In the genomic region with DNA sequence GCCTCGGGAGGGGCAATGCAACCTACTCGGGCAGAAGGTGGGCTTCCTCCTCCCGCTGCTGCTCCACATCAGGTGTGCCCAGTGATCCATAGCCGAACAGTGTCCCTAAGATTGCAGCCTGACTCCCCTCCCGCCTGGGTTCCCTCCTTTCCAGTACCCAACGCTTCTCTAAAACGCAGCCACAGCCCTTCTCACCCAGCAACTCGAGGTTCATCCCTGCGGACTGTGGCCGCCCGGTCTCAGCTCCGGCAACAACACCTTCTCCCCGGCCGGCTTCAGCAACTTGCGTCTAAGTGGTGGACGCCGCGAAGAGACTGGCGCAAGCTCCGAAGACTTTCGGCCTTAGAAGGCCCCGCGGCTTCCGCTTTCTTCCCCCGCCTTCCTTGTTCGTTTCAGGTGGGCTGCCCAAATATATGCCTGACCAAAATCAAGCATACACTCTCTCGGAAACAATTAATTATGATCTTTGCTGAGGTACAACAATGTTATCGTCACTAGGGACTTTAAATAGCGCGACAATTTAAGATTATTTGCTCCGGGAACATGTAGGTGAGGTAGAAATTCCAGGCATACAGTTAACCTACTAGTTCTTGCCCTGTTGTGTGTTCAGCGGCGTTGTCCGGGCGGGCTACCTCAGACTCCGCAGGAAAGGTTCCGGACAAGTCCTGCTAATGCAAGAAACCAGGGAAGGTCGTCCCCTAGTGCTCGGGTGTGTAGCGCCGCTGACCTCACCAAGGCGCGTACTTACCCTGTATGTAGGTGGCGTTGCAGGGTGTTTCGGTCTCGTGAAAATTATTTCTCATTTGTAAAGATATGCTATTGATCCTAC, we compare ENCODE assay signal across 8 cellular contexts. TPM values are rescaled to one million over a fixed set of nuclear protein-coding genes. Genes with fewer than 3 reads are reported as not detected.
DNase-seq lines count a peak whose midpoint lies in the region; ATAC-seq, FAIRE-seq and TF ChIP-seq lines count a peak whose summit lies in the region.

A gene with protein sequence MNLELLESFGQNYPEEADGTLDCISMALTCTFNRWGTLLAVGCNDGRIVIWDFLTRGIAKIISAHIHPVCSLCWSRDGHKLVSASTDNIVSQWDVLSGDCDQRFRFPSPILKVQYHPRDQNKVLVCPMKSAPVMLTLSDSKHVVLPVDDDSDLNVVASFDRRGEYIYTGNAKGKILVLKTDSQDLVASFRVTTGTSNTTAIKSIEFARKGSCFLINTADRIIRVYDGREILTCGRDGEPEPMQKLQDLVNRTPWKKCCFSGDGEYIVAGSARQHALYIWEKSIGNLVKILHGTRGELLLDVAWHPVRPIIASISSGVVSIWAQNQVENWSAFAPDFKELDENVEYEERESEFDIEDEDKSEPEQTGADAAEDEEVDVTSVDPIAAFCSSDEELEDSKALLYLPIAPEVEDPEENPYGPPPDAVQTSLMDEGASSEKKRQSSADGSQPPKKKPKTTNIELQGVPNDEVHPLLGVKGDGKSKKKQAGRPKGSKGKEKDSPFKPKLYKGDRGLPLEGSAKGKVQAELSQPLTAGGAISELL (minus strand): TSS at position 319 of the 829 bp plus-strand sequence. CDS start 105 bp downstream, at position 214.

- H3K79me2 ChIP-seq in OCI-LY1 (ENCODE audit: insufficient read depth, low read length) = peaks cover 36% of the 10 kb centered on the region
- H3K79me2 ChIP-seq in endothelial cell of umbilical vein (ENCODE audit: control insufficient read depth, insufficient read depth, low read length) = peaks cover 37% of the 10 kb centered on the region

- CTCF ChIA-PET in endothelial cell of umbilical vein (lab: Charles Lee) = interaction anchor here (0.7 to 5.5 kb wide), 11 partner anchors 20 to 145 kb away, joined by 3 to 54 read pairs (median 3); a partner anchor contains a TSS

- DNase-seq in D721Med (ENCODE audit: insufficient read length, low spot score) (peak; percentile 84), endothelial cell of umbilical vein (ENCODE audit: low read depth, low spot score) (peak; percentile 98), middle frontal gyrus (ENCODE audit: extremely low spot score, low spot score) (peak; percentile 87)
- DNase-seq in activated CD8-positive, alpha-beta memory T cell treated with anti-CD3 and anti-CD28 coated beads, Interleukin-2, amount 50 U/mL, for 48 hours = peak; percentile 96
- peak; percentile 89 to 91 for DNase-seq in stimulated activated CD8-positive, alpha-beta memory T cell treated with anti-CD3 and anti-CD28 coated beads, Interleukin-4, amount 100 ng/mL, for 1 hour (ENCODE audit: low read depth in 2 of 2, low spot score in 1 of 2)

- BruUV-seq in endothelial cell of umbilical vein (replicated peaks; lab: Mats Ljungman, UMichigan) = no TSS peak

- peak within 1 kb of the TSS; percentile 87 for H3K27ac ChIP-seq in HUES64 (ENCODE audit: low read depth, low read length)
- peak within 1 kb of the TSS; percentile 74 for H3K27ac ChIP-seq in OCI-LY1 (ENCODE audit: low read depth, low read length, poor library complexity, severe bottlenecking)
- peak within 1 kb of the TSS; percentile 91 for H3K27ac ChIP-seq in endothelial cell of umbilical vein (ENCODE audit: insufficient read depth, low read depth, low read length)

- no peaks in the 10 kb centered on the region for H3F3A ChIP-seq in OCI-LY1 (ENCODE audit: insufficient read depth, low read length)

- dilution Hi-C loops in endothelial cell of umbilical vein (cut with MboI; ENCODE audit: extremely low pct_ligation_motif_present, low sequenced_read_pairs) = no loop called here

- H3K4me2 ChIP-seq in OCI-LY1 (ENCODE audit: low read length) (peak within 1 kb of the TSS; percentile 89), endothelial cell of umbilical vein (ENCODE audit: insufficient read depth, low read length) (peak within 1 kb of the TSS; percentile 97)

- POLR2A ChIA-PET in endothelial cell of umbilical vein (lab: Charles Lee) = interaction anchor here (1.1 to 1.3 kb wide), 2 partner anchors 12 to 605 kb away, joined by 3 to 4 read pairs; a partner anchor contains a TSS

- H3K4me1 ChIP-seq in HUES64 (ENCODE audit: insufficient read depth, low read length) = peaks cover 8% of the 10 kb centered on the region; the same call in 1 of the 2 replicates
- H3K4me1 ChIP-seq in OCI-LY1 (ENCODE audit: insufficient read depth, low read length, severe bottlenecking) = peaks cover 38% of the 10 kb centered on the region
- peaks cover 12% of the 10 kb centered on the region for H3K4me1 ChIP-seq in endothelial cell of umbilical vein (ENCODE audit: control insufficient read depth, extremely low read depth, insufficient read depth, low read length)

- peak; percentile 85 for TF ChIP-seq POLR2A in endothelial cell of umbilical vein (IDR thresholded peaks at IDR 0.05; ENCODE audit: low read depth, low read length)

- H3K4me3 ChIP-seq in HUES64 (ENCODE audit: low read length) = peak within 1 kb of the TSS; percentile 80
- peak within 1 kb of the TSS; percentile 76 for H3K4me3 ChIP-seq in OCI-LY1 (ENCODE audit: low read depth, low read length, poor library complexity, severe bottlenecking)
- H3K4me3 ChIP-seq in endothelial cell of umbilical vein (replicated peaks in 1 of 3; ENCODE audit: insufficient read depth in 1 of 3, low read depth in 1 of 3, low read length in 3 of 3) = peak within 1 kb of the TSS; percentile 52 to 90 (median 72)

- H3K9ac ChIP-seq in HUES64 (ENCODE audit: low read depth, low read length) (peak within 1 kb of the TSS; percentile 85), OCI-LY1 (ENCODE audit: low read length) (peak within 1 kb of the TSS; percentile 87), endothelial cell of umbilical vein (replicated peaks; ENCODE audit: extremely low read depth, insufficient read depth, low read length) (peak within 1 kb of the TSS; percentile 95)

- peak within 1 kb of the TSS; percentile 77 for H2AFZ ChIP-seq in OCI-LY1 (ENCODE audit: low read length)
- H2AFZ ChIP-seq in endothelial cell of umbilical vein (ENCODE audit: low read depth, low read length) = peak within 1 kb of the TSS; percentile 88

- H3K27me3 ChIP-seq in HUES64 (ENCODE audit: insufficient read depth, low read length) = no peaks in the 10 kb centered on the region
- no peaks in the 10 kb centered on the region for H3K27me3 ChIP-seq in OCI-LY1 (ENCODE audit: insufficient read depth, low read length)
- no peaks in the 10 kb centered on the region for H3K27me3 ChIP-seq in endothelial cell of umbilical vein (ENCODE audit: control insufficient read depth in 2 of 2, insufficient read depth in 2 of 2, low read length in 2 of 2)

- H3K9me2 ChIP-seq in OCI-LY1 (ENCODE audit: low read depth, low read length) = no peaks in the 10 kb centered on the region

- WGBS in HUES64 = under 1% methylated on average over 46 of the region's 46 CpGs

- peak; percentile 88 for FAIRE-seq in D721Med (lab: Jason Lieb, UNC)
- peak; percentile 98 for FAIRE-seq in endothelial cell of umbilical vein (lab: Jason Lieb, UNC)

- intact Hi-C loops in endothelial cell of umbilical vein (cut with micrococcal nuclease) = loop anchor here (1.0 kb wide), 5 partner anchors 19 to 134 kb away; a partner anchor contains a TSS

- H3K9me3 ChIP-seq in HUES64 (ENCODE audit: insufficient read depth, low read depth, low read length) (no peaks in the 10 kb centered on the region), OCI-LY1 (ENCODE audit: low read length) (no peaks in the 10 kb centered on the region), endothelial cell of umbilical vein (replicated peaks; ENCODE audit: control insufficient read depth, insufficient read depth, low read length) (no peaks in the 10 kb centered on the region)

- H3K36me3 ChIP-seq in HUES64 (ENCODE audit: insufficient read depth, low read length) (peaks cover 5% of the 10 kb centered on the region; the same call in 1 of the 2 replicates), OCI-LY1 (ENCODE audit: insufficient read depth, low read length) (peaks cover 7% of the 10 kb centered on the region; the same call in 1 of the 2 replicates), endothelial cell of umbilical vein (ENCODE audit: control insufficient read depth in 2 of 2, extremely low read depth in 1 of 2, insufficient read depth in 2 of 2, low read length in 2 of 2) (no peaks in the 10 kb centered on the region)

- H3K9me1 ChIP-seq in endothelial cell of umbilical vein (replicated peaks; ENCODE audit: control insufficient read depth, extremely low read depth, insufficient read depth, low read length) = no peaks in the 10 kb centered on the region

- H4K20me1 ChIP-seq in OCI-LY1 (ENCODE audit: insufficient read depth, low read length) (no peaks in the 10 kb centered on the region), endothelial cell of umbilical vein (replicated peaks; ENCODE audit: control insufficient read depth, extremely low read depth, insufficient read depth, low read length) (no peaks in the 10 kb centered on the region)

- TF ChIP-seq CTCF in D721Med (IDR thresholded peaks at IDR 0.05; ENCODE audit: insufficient read depth, missing control alignments) (peak; percentile 95), OCI-LY1 (IDR thresholded peaks at IDR 0.05; ENCODE audit: low read length) (peak; percentile 87), endothelial cell of umbilical vein (IDR thresholded peaks at IDR 0.05; ENCODE audit: extremely low read depth in 1 of 2, insufficient read depth in 1 of 2, low read depth in 1 of 2, low read length in 2 of 2) (peak; percentile 71 to 77)

- ATAC-seq in GM21423 (IDR thresholded peaks at IDR 0.05; ENCODE audit: unreplicated experiment) = peak; percentile 92

TF ChIP-seq in endothelial cell of umbilical vein, 7 proteins besides CTCF, POLR2A, EP300 and RAD21 (continues in another document):
- TF ChIP-seq, protein P1, sequence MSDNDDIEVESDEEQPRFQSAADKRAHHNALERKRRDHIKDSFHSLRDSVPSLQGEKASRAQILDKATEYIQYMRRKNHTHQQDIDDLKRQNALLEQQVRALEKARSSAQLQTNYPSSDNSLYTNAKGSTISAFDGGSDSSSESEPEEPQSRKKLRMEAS (IDR thresholded peaks at IDR 0.05; ENCODE audit: insufficient read depth, insufficient read length) = peak; percentile 51
- no peak for TF ChIP-seq JUN (IDR thresholded peaks at IDR 0.05; ENCODE audit: borderline replicate concordance, insufficient read depth, insufficient read length, low read depth)
- peak; percentile 72 for TF ChIP-seq POLR2AphosphoS5 (IDR thresholded peaks at IDR 0.05; ENCODE audit: insufficient read depth, low read depth, low read length)
- TF ChIP-seq GATA2 (IDR thresholded peaks at IDR 0.05; ENCODE audit: insufficient read depth, insufficient read length, low read depth, low read length) = no peak
- peak; percentile 59 for TF ChIP-seq MYC (IDR thresholded peaks at IDR 0.05; ENCODE audit: low read depth, low read length)

RNA-seq across cellular contexts. Expression of the gene that starts here (rescaled TPM):
- 13.6 TPM for polyA plus RNA-seq in HUES64 (2013, experiment 1 of 2)
- polyA plus RNA-seq in HUES64 (2013, experiment 2 of 2) = 12.7 TPM
- total RNA-seq in endothelial cell of umbilical vein = 14.2 and 15.6 TPM in 2 replicates
- polyA plus RNA-seq in endothelial cell of umbilical vein = 4.5 and 5.8 TPM in 2 replicates
- polyA plus RNA-seq in endothelial cell of umbilical vein (2011; cell fraction: cytosol; rRNA removed) = 6.3 and 7.0 TPM in 2 replicates
- polyA plus RNA-seq in endothelial cell of umbilical vein (2011; cell fraction: nucleus; rRNA removed) = 4.5 and 6.1 TPM in 2 replicates
- polyA plus RNA-seq in endothelial cell of umbilical vein (2012) = 8.4 and 12.0 TPM in 2 replicates
- 15.2 and 22.1 TPM in 2 replicates for polyA minus RNA-seq in endothelial cell of umbilical vein
- polyA minus RNA-seq in endothelial cell of umbilical vein (2011; cell fraction: cytosol; rRNA and poly(A)+ RNA removed) = 21.1 TPM
- polyA minus RNA-seq in endothelial cell of umbilical vein (2011; cell fraction: nucleus; rRNA and poly(A)+ RNA removed) = 5.9 and 7.1 TPM in 2 replicates

Comparison
In these comparisons a context has a peak if more than half of its experiments do, and no peak if none do; other contexts are left out.
1. Peak in every context shown above with its lines: DNase-seq, ATAC-seq, H3K4me3 ChIP-seq and H3K27ac ChIP-seq.